In genomic region chr12:131565256-131566005, GRCh38 we compare ENCODE assay signal across 21 cellular contexts.
DNase-seq lines count a peak whose midpoint lies in the region; ATAC-seq, FAIRE-seq and TF ChIP-seq lines count a peak whose summit lies in the region.
"Had no signal": no experiment of that assay in that cellular context is flagged by ENCODE, and none has a peak within 500 bp of the region (broad histone marks: within the 10 kb centered on the region; RNA-seq: fewer than 3 reads in every experiment).

No MANE protein-coding gene starts in this region.

- no peak overlapping the region for H3K9ac ChIP-seq in HepG2 (ENCODE audit: insufficient read depth, low read depth, low read length)
- no peak overlapping the region for H3K9ac ChIP-seq in neural progenitor cell
- H3K9ac ChIP-seq: GM23248 had no signal

- peak overlapping the region; percentile 39 for H3K4me3 Mint-ChIP-seq in neural progenitor cell
- no peak overlapping the region for H3K4me3 Mint-ChIP-seq in activated naive CD4-positive, alpha-beta T cell treated with anti-CD3 and anti-CD28 coated beads, Interleukin-2, amount 10 ng/mL, durations not matched to agents 7 days and 5 days
- H3K4me3 Mint-ChIP-seq: B cell; CD4-positive, alpha-beta T cell had no signal

- no peak for TF ChIP-seq POLR2A in HepG2 (IDR thresholded peaks at IDR 0.05; ENCODE audit: insufficient read depth in 1 of 2, low read depth in 2 of 2, low read length in 2 of 2)
- no peak for TF ChIP-seq POLR2A in right lobe of liver (IDR thresholded peaks at IDR 0.05)

- H3K36me3 ChIP-seq in HepG2 (replicated peaks in 1 of 2; ENCODE audit: control insufficient read depth in 1 of 2, insufficient read depth in 2 of 2, low read length in 2 of 2) (no peaks in the 10 kb centered on the region), right lobe of liver (no peaks in the 10 kb centered on the region), neural progenitor cell (no peaks in the 10 kb centered on the region)

- no peaks in the 10 kb centered on the region for H3K4me1 ChIP-seq in HepG2 (ENCODE audit: insufficient read depth, low read length)
- H3K4me1 ChIP-seq in right lobe of liver: no peaks in the 10 kb centered on the region
- H3K4me1 ChIP-seq in neural progenitor cell: peaks cover 13% of the 10 kb centered on the region

- no peak overlapping the region for H3K27ac Mint-ChIP-seq in neural progenitor cell
- no peak overlapping the region for H3K27ac Mint-ChIP-seq in activated naive CD4-positive, alpha-beta T cell treated with anti-CD3 and anti-CD28 coated beads, Interleukin-2, amount 10 ng/mL, durations not matched to agents 7 days and 5 days
- H3K27ac Mint-ChIP-seq: B cell; CD4-positive, alpha-beta T cell had no signal

- ATAC-seq in HepG2 (peak; percentile 66), right lobe of liver (no peak)
- ATAC-seq: HCT116 had no signal

- H2AFZ ChIP-seq in HepG2 (ENCODE audit: low read length): no peak overlapping the region
- H2AFZ ChIP-seq in neural progenitor cell (replicated peaks): no peak overlapping the region
- H2AFZ ChIP-seq: GM23248 had no signal

- H3K79me2 ChIP-seq in HepG2 (ENCODE audit: insufficient read depth, low read length) (no peaks in the 10 kb centered on the region), neural progenitor cell (ENCODE audit: low read depth) (no peaks in the 10 kb centered on the region)

- H3K27me3 ChIP-seq in HepG2 (ENCODE audit: control insufficient read depth in 1 of 2, insufficient read depth in 2 of 2, low read length in 2 of 2): peaks cover 2 to 44% of the 10 kb centered on the region in 2 experiments; a peak in 4 of 5 replicates
- H3K27me3 ChIP-seq in right lobe of liver: no peaks in the 10 kb centered on the region
- no peaks in the 10 kb centered on the region for H3K27me3 ChIP-seq in neural progenitor cell

- TF ChIP-seq CTCF in HepG2 (CRISPR knock-in tag; IDR thresholded peaks at IDR 0.05) (no peak), right lobe of liver (IDR thresholded peaks at IDR 0.05) (no peak), neural progenitor cell (IDR thresholded peaks at IDR 0.05) (no peak)

- TF ChIP-seq EP300 in HepG2 (IDR thresholded peaks at IDR 0.05; ENCODE audit: low read depth in 2 of 2, low read length in 2 of 2) (no peak), HepG2 (CRISPR knock-in tag; IDR thresholded peaks at IDR 0.05; ENCODE audit: borderline replicate concordance) (no peak)

- H3K36me3 Mint-ChIP-seq in neural progenitor cell: no peaks in the 10 kb centered on the region
- no peaks in the 10 kb centered on the region for H3K36me3 Mint-ChIP-seq in activated naive CD4-positive, alpha-beta T cell treated with anti-CD3 and anti-CD28 coated beads, Interleukin-2, amount 10 ng/mL, durations not matched to agents 7 days and 5 days

- H3K4me1 Mint-ChIP-seq in neural progenitor cell: peaks cover 36% of the 10 kb centered on the region
- no peaks in the 10 kb centered on the region for H3K4me1 Mint-ChIP-seq in activated naive CD4-positive, alpha-beta T cell treated with anti-CD3 and anti-CD28 coated beads, Interleukin-2, amount 10 ng/mL, durations not matched to agents 7 days and 5 days
- H3K4me1 Mint-ChIP-seq: B cell had no signal

- intact Hi-C loops in HepG2 (cut with micrococcal nuclease; ENCODE audit: unreplicated experiment): no loop called here
- intact Hi-C loops in right lobe of liver (cut with DNase I): no loop called here

- no peak for FAIRE-seq in HepG2 (lab: Jason Lieb, UNC)
- FAIRE-seq: A204.1, GM19239, H54 had no signal

- H3F3A ChIP-seq in neural progenitor cell (ENCODE audit: low read depth): peaks cover 9% of the 10 kb centered on the region

- H3K4me2 ChIP-seq in HepG2 (ENCODE audit: low read depth, low read length) (no peak overlapping the region), neural progenitor cell (peak overlapping the region; percentile 10)

- H3K27me3 Mint-ChIP-seq in neural progenitor cell (ENCODE audit: insufficient read depth, low read depth): peaks cover 3% of the 10 kb centered on the region
- H3K27me3 Mint-ChIP-seq in activated naive CD4-positive, alpha-beta T cell treated with anti-CD3 and anti-CD28 coated beads, Interleukin-2, amount 10 ng/mL, durations not matched to agents 7 days and 5 days: peaks cover 16% of the 10 kb centered on the region

- in situ Hi-C loops in HepG2 (cut with HindIII; ENCODE audit: extremely low pct_ligation_motif_present, low pct_unique_long_range_greater_than_20kb): no loop called here

- WGBS in HepG2 (ENCODE audit: low lambda C conversion rate): 30% methylated on average over 17 of the region's 25 CpGs
- 37% methylated on average over 16 of the region's 25 CpGs for WGBS in right lobe of liver (ENCODE audit: insufficient coverage, low coverage, low lambda C conversion rate, missing lambda C conversion rate)

- DNase-seq in HepG2 (ENCODE audit: low spot score): no peak
- DNase-seq in right lobe of liver: no peak
- DNase-seq in ecto neural progenitor cell (ENCODE audit: low spot score): peak; percentile 69
- DNase-seq in neural progenitor cell (ENCODE audit: low spot score): peak; percentile 42
- no peak for DNase-seq in NCI-H2081 (lab: John Stamatoyannopoulos, UW)
- DNase-seq in anterior cingulate cortex (lab: John Stamatoyannopoulos, UW): no peak
- no peak for DNase-seq in activated naive CD4-positive, alpha-beta T cell treated with anti-CD3 and anti-CD28 coated beads, Interleukin-2, amount 10 ng/mL, durations not matched to agents 7 days and 5 days
- DNase-seq: C1 segment of cervical spinal cord; Calu3; CD4-positive, alpha-beta T cell; DMS 273 treated with DMSO at 0.1 percent for 48 hours; DMS79 treated with DMSO at 0.1 percent for 48 hours; EL; GF-D8; GM23248 had no signal

- H3K27ac ChIP-seq in HepG2 (ENCODE audit: extremely low read length, insufficient read depth, low read length) (no peak overlapping the region), right lobe of liver (no peak overlapping the region), neural progenitor cell (no peak overlapping the region)
- H3K27ac ChIP-seq: GM23248, HL-60 had no signal

- no peak overlapping the region for H3K4me3 ChIP-seq in HepG2 (replicated peaks in 1 of 3; ENCODE audit: insufficient read depth in 1 of 3, low read depth in 2 of 3, low read length in 3 of 3)
- H3K4me3 ChIP-seq in right lobe of liver: no peak overlapping the region
- no peak overlapping the region for H3K4me3 ChIP-seq in neural progenitor cell
- H3K4me3 ChIP-seq: GM23248 had no signal

- H4K20me1 ChIP-seq in HepG2 (ENCODE audit: insufficient read depth, low read length) (no peaks in the 10 kb centered on the region), neural progenitor cell (ENCODE audit: low read depth) (no peaks in the 10 kb centered on the region)

- CTCF ChIA-PET in HepG2 (lab: Yijun Ruan, JAX; ENCODE audit: low intra/inter-chr PET ratio, low total read pairs): no interaction called here
- CTCF ChIA-PET in activated naive CD4-positive, alpha-beta T cell treated with anti-CD3 and anti-CD28 coated beads, Interleukin-2, amount 10 ng/mL, durations not matched to agents 7 days and 5 days (lab: Charles Lee): no interaction called here

- no peaks in the 10 kb centered on the region for H3K9me3 Mint-ChIP-seq in neural progenitor cell
- H3K9me3 Mint-ChIP-seq in activated naive CD4-positive, alpha-beta T cell treated with anti-CD3 and anti-CD28 coated beads, Interleukin-2, amount 10 ng/mL, durations not matched to agents 7 days and 5 days: no peaks in the 10 kb centered on the region
- H3K9me3 Mint-ChIP-seq: CD4-positive, alpha-beta T cell had no signal

- POLR2A ChIA-PET in HepG2 (lab: Yijun Ruan, JAX): no interaction called here

- TF ChIP-seq RAD21 in HepG2 (CRISPR knock-in tag; IDR thresholded peaks at IDR 0.05): no peak

- H3K9me3 ChIP-seq in HepG2 (ENCODE audit: low read length) (no peaks in the 10 kb centered on the region), right lobe of liver (no peaks in the 10 kb centered on the region), neural progenitor cell (ENCODE audit: low read depth) (no peaks in the 10 kb centered on the region)

- BruUV-seq in HepG2 (replicated peaks; lab: Mats Ljungman, UMichigan): no TSS peak

TF ChIP-seq in HepG2, 621 proteins besides CTCF, POLR2A, EP300 and RAD21 (continues in another document):
- TF ChIP-seq DDIT3 (CRISPR knock-in tag; IDR thresholded peaks at IDR 0.05) (no peak), E2F1 (CRISPR knock-in tag; IDR thresholded peaks at IDR 0.05) (no peak)

Comparison
In these comparisons a context has a peak if more than half of its experiments do, and no peak if none do; other contexts are left out.
1. DNase-seq: peak in ecto neural progenitor cell (single experiment) and neural progenitor cell (single experiment); none in HepG2 (single experiment), right lobe of liver (0 of 3), NCI-H2081 (0 of 2), anterior cingulate cortex (0 of 58) and activated naive CD4-positive, alpha-beta T cell treated with anti-CD3 and anti-CD28 coated beads, Interleukin-2, amount 10 ng/mL, durations not matched to agents 7 days and 5 days (single experiment).